Comparison of ENCODE assay signal across 10 cellular contexts in genomic region chr4:55819634-55820033, GRCh38. TPM values are rescaled to one million over a fixed set of nuclear protein-coding genes. Genes with fewer than 3 reads are reported as not detected.
DNase-seq lines count a peak whose midpoint lies in the region; ATAC-seq, FAIRE-seq and TF ChIP-seq lines count a peak whose summit lies in the region.
"Had no signal": no experiment of that assay in that cellular context is flagged by ENCODE, and none has a peak within 500 bp of the region (broad histone marks: within the 10 kb centered on the region; RNA-seq: fewer than 3 reads in every experiment).

Gene EXOC1L, plus strand, starts transcription at chr4:55819790. Its CDS starts 237 bp downstream, at chr4:55820027.

- H3K79me2 ChIP-seq in ACC112 (ENCODE audit: control insufficient read depth, insufficient read depth, low read length, unreplicated experiment) (no peaks in the 10 kb centered on the region), mesendoderm (ENCODE audit: control insufficient read depth, insufficient read depth, low read length) (no peaks in the 10 kb centered on the region)

- H2AFZ ChIP-seq in ACC112 (ENCODE audit: low read length, unreplicated experiment): peak within 1 kb of the TSS; percentile 73

- no peak within 1 kb of the TSS for H4K8ac ChIP-seq in mesendoderm (ENCODE audit: low read depth, low read length)

- H2BK5ac ChIP-seq in mesendoderm (ENCODE audit: low read length): no peak within 1 kb of the TSS

- no peak within 1 kb of the TSS for H2BK120ac ChIP-seq in mesendoderm (ENCODE audit: low read depth, low read length)

- no peak for ATAC-seq in HG02763 (IDR thresholded peaks at IDR 0.05; ENCODE audit: unreplicated experiment)
- ATAC-seq: left colon had no signal

- no peaks in the 10 kb centered on the region for H3K36me3 ChIP-seq in ACC112 (ENCODE audit: insufficient read depth, low read length)
- no peaks in the 10 kb centered on the region for H3K36me3 ChIP-seq in mesendoderm (ENCODE audit: control insufficient read depth, insufficient read depth, low read length)

- no peaks in the 10 kb centered on the region for H3K4me1 Mint-ChIP-seq in HFFc6 (ENCODE audit: low read depth)

- H2AK5ac ChIP-seq in mesendoderm (ENCODE audit: low read length): no peak within 1 kb of the TSS

- peak within 1 kb of the TSS; percentile 53 for H3K56ac ChIP-seq in mesendoderm (ENCODE audit: low read length)

- no peak within 1 kb of the TSS for H2BK15ac ChIP-seq in mesendoderm (replicated peaks; ENCODE audit: low read depth)

- H3K27me3 ChIP-seq in ACC112 (ENCODE audit: insufficient read depth, low read length) (no peaks in the 10 kb centered on the region), dorsolateral prefrontal cortex (peaks cover 0 to 23% (median 4%) of the 10 kb centered on the region in 45 donors), mesendoderm (ENCODE audit: insufficient read depth, low read length, poor library complexity) (no peaks in the 10 kb centered on the region)

- H3K27ac ChIP-seq in ACC112 (ENCODE audit: low read depth, low read length): no peak within 1 kb of the TSS
- H3K27ac ChIP-seq in dorsolateral prefrontal cortex: no peak within 1 kb of the TSS
- H3K27ac ChIP-seq in mesendoderm (ENCODE audit: low read depth, low read length): no peak within 1 kb of the TSS

- no peak within 1 kb of the TSS for H3K18ac ChIP-seq in mesendoderm (ENCODE audit: low read length)

- H3K4me1 ChIP-seq in ACC112 (ENCODE audit: control insufficient read depth, insufficient read depth, low read length, unreplicated experiment) (peaks cover 6% of the 10 kb centered on the region), mesendoderm (ENCODE audit: control insufficient read depth, low read depth, low read length) (no peaks in the 10 kb centered on the region)

- DNase-seq in HFFc6 (no peak), dorsolateral prefrontal cortex (peak in 2 of 10 donors; percentile 7 to 41), mesendoderm (peak; percentile 95), dedifferentiated amniotic fluid mesenchymal stem cell (ENCODE audit: extremely low spot score) (no peak), RCC 7860 (ENCODE audit: low spot score) (no peak), germinal center (ENCODE audit: low spot score) (no peak)
- DNase-seq: left colon, NCI-H748 treated with DMSO at 0.1 percent for 48 hours had no signal

- TF ChIP-seq CTCF in HFFc6 (IDR thresholded peaks at IDR 0.05): no peak
- no peak for TF ChIP-seq CTCF in dorsolateral prefrontal cortex (IDR thresholded peaks at IDR 0.05 in 54 of 56, conservative IDR thresholded peaks at IDR 0.05 in 2 of 56; ENCODE audit: low read depth in 1 of 56, partially characterized antibody in 56 of 56)

- no peak within 1 kb of the TSS for H3K4ac ChIP-seq in mesendoderm (ENCODE audit: low read depth, low read length)

- no CpG with 5 or more reads among the region's 13 CpGs for whole genome bisulfite sequencing in mesendoderm (ENCODE audit: extremely low coverage, insufficient coverage, low lambda C conversion rate)

- no peak within 1 kb of the TSS for H3K27ac Mint-ChIP-seq in HFFc6

- peak within 1 kb of the TSS; percentile 67; the same call in 1 of the 2 replicates for H3K4me3 Mint-ChIP-seq in HFFc6

- H3K23ac ChIP-seq in mesendoderm (ENCODE audit: low read length): no peak within 1 kb of the TSS

- H3K4me3 ChIP-seq in ACC112 (ENCODE audit: low read depth, low read length) (peak within 1 kb of the TSS; percentile 75), dorsolateral prefrontal cortex (peak within 1 kb of the TSS in 50 of 59 donors; percentile 2 to 52 (median 34)), mesendoderm (ENCODE audit: low read length) (no peak within 1 kb of the TSS)

- no peak for FAIRE-seq in RCC 7860 (lab: Jason Lieb, UNC)

- H4K5ac ChIP-seq in mesendoderm (ENCODE audit: low read length): no peak within 1 kb of the TSS

- peaks cover 4% of the 10 kb centered on the region for H3K27me3 Mint-ChIP-seq in HFFc6 (ENCODE audit: insufficient read depth)

- peak within 1 kb of the TSS; percentile 31 for H3K9ac ChIP-seq in mesendoderm (ENCODE audit: low read length)

- no peaks in the 10 kb centered on the region for H3K9me3 Mint-ChIP-seq in HFFc6

- no peaks in the 10 kb centered on the region for H3K36me3 Mint-ChIP-seq in HFFc6 (ENCODE audit: low read depth)

- intact Hi-C loops in dorsolateral prefrontal cortex (cut with DNase I): no loop called here

- H3K79me1 ChIP-seq in mesendoderm (ENCODE audit: low read length): no peaks in the 10 kb centered on the region

- peak within 1 kb of the TSS; percentile 8 for H3K4me2 ChIP-seq in mesendoderm (ENCODE audit: low read length)

RNA-seq across cellular contexts. Expression of gene EXOC1L, which starts in this region (rescaled TPM):
- not detected for total RNA-seq in HFFc6 (2021; fragmentation: NEBNext Ultra II Directional; extraction: Animal tissue kit (Norgen Biotek cat#: 25700))
- total RNA-seq in dorsolateral prefrontal cortex: under 1 TPM in 3 of 120 experiments, not detected in 117; 0.47 to 0.61 (median 0.55) TPM
- polyA plus RNA-seq in mesendoderm (2013, experiment 1 of 2): 0.13 TPM
- polyA plus RNA-seq in mesendoderm (2013, experiment 2 of 2): 0.10 TPM
- total RNA-seq: left colon had no signal
